ENCODE assay signal across 29 cellular contexts in genomic region chr16:47634126-47634525, GRCh38.
"Had no signal": no experiment of that assay in that cellular context is flagged by ENCODE, and none has a peak within 500 bp of the region (broad histone marks: within the 10 kb centered on the region; RNA-seq: fewer than 3 reads in every experiment).

No MANE protein-coding gene starts in this region.

- FAIRE-seq: small intestine had no signal

- ATAC-seq: natural killer cell; psoas muscle; right cardiac atrium; stimulated activated memory B cell treated with anti-CD40 and anti-IgM and Interleukin-4, amounts not matched to agents 10 μg/mL and 1 μg/mL and 100 μg/mL, for 72 hours; stimulated activated naive CD8-positive, alpha-beta T cell treated with anti-CD3 and anti-CD28 coated beads, Interleukin-15, amount 100 ng/mL, for 72 hours; stimulated activated naive CD8-positive, alpha-beta T cell treated with anti-CD3 and anti-CD28 coated beads, Interleukin-15, Interleukin-2, amounts not matched to agents 100 U/mL and 50 U/mL, for 24 hours; upper lobe of right lung had no signal

- DNase-seq: natural killer cell; occipital lobe; ovary; posterior cingulate gyrus; psoas muscle; right cardiac atrium; right lobe of liver; sigmoid colon; small intestine; stimulated activated CD4-positive, alpha-beta T cell treated with anti-CD3 and anti-CD28 coated beads, Interleukin-15, amount 100 ng/mL, for 24 hours; stimulated activated CD4-positive, alpha-beta T cell treated with anti-CD3 and anti-CD28 coated beads, Interleukin-4, amount 100 ng/mL, for 1 hour; stimulated activated CD4-positive, alpha-beta T cell treated with anti-CD3 and anti-CD28 coated beads, Interleukin-4, amount 100 ng/mL, for 4 hours; stimulated activated CD8-positive, alpha-beta memory T cell treated with anti-CD3 and anti-CD28 coated beads, Interleukin-4, amount 100 ng/mL, for 48 hours; stimulated activated naive CD4-positive, alpha-beta T cell; stimulated activated naive CD8-positive, alpha-beta T cell treated with anti-CD3 and anti-CD28 coated beads, Interleukin-15, amount 100 ng/mL, for 72 hours; stimulated activated naive CD8-positive, alpha-beta T cell treated with anti-CD3 and anti-CD28 coated beads, Interleukin-15, Interleukin-2, amounts not matched to agents 100 U/mL and 50 U/mL, for 24 hours; substantia nigra; testis; tibial artery; transverse colon; upper lobe of right lung; uterus had no signal

- H3K27me3 ChIP-seq: neural progenitor cell, ovary, right lobe of liver, sigmoid colon, suprapubic skin, testis, tibial artery, transverse colon, upper lobe of right lung, uterus had no signal

- H3K9me3 ChIP-seq: ovary, psoas muscle, right lobe of liver, sigmoid colon, suprapubic skin, testis, tibial artery, transverse colon, upper lobe of right lung, uterus had no signal

- H3K4me1 Mint-ChIP-seq: nephron; neural progenitor cell; stimulated activated memory B cell treated with anti-CD40 and anti-IgM and Interleukin-4, amounts not matched to agents 10 μg/mL and 1 μg/mL and 100 μg/mL, for 72 hours; stimulated activated naive CD8-positive, alpha-beta T cell treated with anti-CD3 and anti-CD28 coated beads, Interleukin-15, amount 100 ng/mL, for 72 hours had no signal

- H3K27me3 Mint-ChIP-seq: progenitor cell of endocrine pancreas; stimulated activated memory B cell treated with anti-CD40 and anti-IgM and Interleukin-4, amounts not matched to agents 10 μg/mL and 1 μg/mL and 100 μg/mL, for 72 hours; stimulated activated naive CD8-positive, alpha-beta T cell treated with anti-CD3 and anti-CD28 coated beads, Interleukin-15, amount 100 ng/mL, for 72 hours; type B pancreatic cell had no signal

- H3K4me3 ChIP-seq: neural progenitor cell, ovary, psoas muscle, right lobe of liver, sigmoid colon, suprapubic skin, testis, tibial artery, transverse colon, upper lobe of right lung, uterus had no signal

- H3K4me3 Mint-ChIP-seq: natural killer cell; nephron; neural progenitor cell; stimulated activated memory B cell treated with anti-CD40 and anti-IgM and Interleukin-4, amounts not matched to agents 10 μg/mL and 1 μg/mL and 100 μg/mL, for 72 hours; stimulated activated naive CD8-positive, alpha-beta T cell treated with anti-CD3 and anti-CD28 coated beads, Interleukin-15, amount 100 ng/mL, for 72 hours; type B pancreatic cell had no signal

- H3K27ac ChIP-seq: neural progenitor cell, ovary, parathyroid adenoma, psoas muscle, right lobe of liver, sigmoid colon, suprapubic skin, testis, tibial artery, transverse colon, upper lobe of right lung, uterus had no signal

- H3K36me3 ChIP-seq: neural progenitor cell, ovary, right lobe of liver, sigmoid colon, transverse colon, uterus had no signal

- H3K9ac ChIP-seq: neural progenitor cell, parathyroid adenoma had no signal

- H3K4me1 ChIP-seq: neural progenitor cell, parathyroid adenoma, psoas muscle, right lobe of liver, sigmoid colon, suprapubic skin, testis, tibial artery, transverse colon, upper lobe of right lung, uterus had no signal

- H3K27ac Mint-ChIP-seq: natural killer cell; nephron; neural progenitor cell; progenitor cell of endocrine pancreas; stimulated activated memory B cell treated with anti-CD40 and anti-IgM and Interleukin-4, amounts not matched to agents 10 μg/mL and 1 μg/mL and 100 μg/mL, for 72 hours; stimulated activated naive CD8-positive, alpha-beta T cell treated with anti-CD3 and anti-CD28 coated beads, Interleukin-15, amount 100 ng/mL, for 72 hours; type B pancreatic cell had no signal

- H3K9me3 Mint-ChIP-seq: natural killer cell, neural progenitor cell, type B pancreatic cell had no signal

- H3K36me3 Mint-ChIP-seq: natural killer cell had no signal

- H3K4me2 ChIP-seq: neural progenitor cell had no signal

- H2AFZ ChIP-seq: neural progenitor cell, parathyroid adenoma had no signal

- H3K79me2 ChIP-seq: parathyroid adenoma had no signal
